ENCODE assay signal across 8 cellular contexts in the genomic region with DNA sequence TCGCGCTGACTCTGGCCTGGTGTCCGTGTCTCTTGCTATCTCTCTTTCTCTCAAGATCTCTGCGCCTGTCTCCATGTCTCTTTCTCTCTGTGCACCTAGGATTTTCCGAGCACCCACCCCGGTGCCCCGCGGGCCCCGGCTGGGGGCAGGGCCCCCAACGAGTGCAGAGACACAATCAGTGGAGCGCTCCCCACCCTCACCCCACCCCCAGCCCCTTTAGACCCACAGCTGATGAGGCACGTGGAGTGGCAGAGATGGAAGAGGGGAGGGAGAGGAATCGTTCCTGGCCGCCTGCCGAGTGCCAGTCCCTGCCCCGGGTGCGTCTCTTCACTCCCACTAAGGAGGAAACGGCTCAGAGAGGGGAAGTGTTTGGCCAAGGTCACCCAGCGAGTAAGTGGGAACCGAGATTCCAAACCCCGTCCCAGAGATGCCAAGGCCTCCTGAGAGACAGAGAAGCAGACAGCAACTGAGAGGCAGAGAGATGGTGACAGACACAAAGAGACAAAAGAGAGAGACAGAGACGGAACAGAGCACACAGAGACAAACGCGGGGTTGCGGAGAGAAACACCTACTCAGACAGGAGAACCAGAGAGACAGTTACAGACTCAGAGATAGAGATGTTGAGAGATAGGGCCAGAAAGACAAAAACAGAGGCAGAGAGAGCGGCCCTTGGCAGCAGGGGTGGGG. TPM values are rescaled to one million over a fixed set of nuclear protein-coding genes. Genes with fewer than 3 reads are reported as not detected.
DNase-seq lines count a peak whose midpoint lies in the region; ATAC-seq and TF ChIP-seq lines count a peak whose summit lies in the region.

No MANE protein-coding gene starts in this region.

- POLR2A ChIA-PET in WTC11 (lab: Charles Lee) = no interaction called here

- TF ChIP-seq CTCF in AG10803 (conservative IDR thresholded peaks at IDR 0.05; ENCODE audit: low read length) (no peak), WTC11 (IDR thresholded peaks at IDR 0.05) (no peak), endodermal cell (conservative IDR thresholded peaks at IDR 0.05) (no peak), thoracic aorta (IDR thresholded peaks at IDR 0.05) (no peak)

- DNase-seq in AG10803 (ENCODE audit: low read depth) (peak; percentile 61), MG63 (peak; percentile 79), WTC11 (ENCODE audit: low spot score) (no peak), endodermal cell (peak; percentile 80), thoracic aorta (ENCODE audit: low spot score) (no peak), NCI-H1930 (lab: John Stamatoyannopoulos, UW) (no peak)

- H3K4me1 Mint-ChIP-seq in WTC11 = peaks cover 12% of the 10 kb centered on the region
- H3K4me1 Mint-ChIP-seq in endodermal cell = peaks cover 6% of the 10 kb centered on the region

- H3K27ac Mint-ChIP-seq in WTC11 (no peak overlapping the region), endodermal cell (no peak overlapping the region)

- H3K4me1 ChIP-seq in endodermal cell (ENCODE audit: control insufficient read depth, insufficient read depth, low read length) = no peaks in the 10 kb centered on the region
- H3K4me1 ChIP-seq in mesodermal cell (ENCODE audit: control insufficient read depth, insufficient read depth, low read length, poor library complexity, severe bottlenecking) = peaks cover 7% of the 10 kb centered on the region
- H3K4me1 ChIP-seq in thoracic aorta (ENCODE audit: control insufficient read depth in 1 of 2, low read depth in 2 of 2) = peaks cover 51 to 73% of the 10 kb centered on the region in 2 donors

- no peaks in the 10 kb centered on the region for H3K27me3 ChIP-seq in MG63
- peaks cover 41% of the 10 kb centered on the region for H3K27me3 ChIP-seq in endodermal cell (ENCODE audit: control insufficient read depth, insufficient read depth, low read length, poor library complexity, severe bottlenecking)
- H3K27me3 ChIP-seq in thoracic aorta (replicated peaks; ENCODE audit: insufficient read depth) = no peaks in the 10 kb centered on the region

- H3K4me3 Mint-ChIP-seq in WTC11 (peak overlapping the region; percentile 86), endodermal cell (peak overlapping the region; percentile 59)

- peaks cover 78% of the 10 kb centered on the region for H3K27me3 Mint-ChIP-seq in WTC11 (ENCODE audit: low read depth)
- peaks cover 79% of the 10 kb centered on the region for H3K27me3 Mint-ChIP-seq in endodermal cell (ENCODE audit: insufficient read depth)

- H3K9me3 ChIP-seq in MG63 = no peaks in the 10 kb centered on the region
- H3K9me3 ChIP-seq in endodermal cell (ENCODE audit: control insufficient read depth, low read length) = no peaks in the 10 kb centered on the region
- H3K9me3 ChIP-seq in mesodermal cell (ENCODE audit: control insufficient read depth, low read length) = no peaks in the 10 kb centered on the region
- H3K9me3 ChIP-seq in thoracic aorta = no peaks in the 10 kb centered on the region

- H3K9ac ChIP-seq in endodermal cell (ENCODE audit: extremely low read depth, low read length, poor library complexity, severe bottlenecking) = no peak overlapping the region

- 1% methylated on average over 12 to 23 of the region's 26 CpGs for WGBS in endodermal cell (ENCODE audit: insufficient coverage in 1 of 2, insufficient read length in 1 of 2), 2 experiments
- 0 to 1% methylated on average over 15 to 17 of the region's 26 CpGs for WGBS in mesodermal cell (ENCODE audit: insufficient coverage in 2 of 2), 2 experiments

- H3K36me3 Mint-ChIP-seq in WTC11 (no peaks in the 10 kb centered on the region), endodermal cell (ENCODE audit: low read depth) (no peaks in the 10 kb centered on the region)

- ATAC-seq in GM19324 (IDR thresholded peaks at IDR 0.05; ENCODE audit: low FRiP score, unreplicated experiment) (peak; percentile 1), WTC11 (peak; percentile 19), thoracic aorta (ENCODE audit: insufficient number of reproducible peaks, low FRiP score, low read depth) (peak; percentile 4)

- H3K36me3 ChIP-seq in MG63 (peaks cover 35% of the 10 kb centered on the region), endodermal cell (ENCODE audit: control insufficient read depth, insufficient read depth, low read length) (no peaks in the 10 kb centered on the region), mesodermal cell (ENCODE audit: control insufficient read depth, insufficient read depth, low read length) (peaks cover 2% of the 10 kb centered on the region), thoracic aorta (peaks cover 3% of the 10 kb centered on the region)

- CTCF ChIA-PET in WTC11 (lab: Charles Lee) = interaction anchor here (1.0 kb wide), 1 partner anchor 98 kb away, joined by 5 read pairs; a partner anchor contains a TSS

- H3K9me3 Mint-ChIP-seq in WTC11 (no peaks in the 10 kb centered on the region), endodermal cell (no peaks in the 10 kb centered on the region)

- H3K4me3 ChIP-seq in AG10803 (ENCODE audit: low read length) (peak overlapping the region; percentile 64), MG63 (peak overlapping the region; percentile 46), endodermal cell (ENCODE audit: low read length) (peak overlapping the region; percentile 81), mesodermal cell (ENCODE audit: extremely low read depth, insufficient read depth, low read length, poor library complexity, severe bottlenecking) (peak overlapping the region; percentile 47), thoracic aorta (peak overlapping the region; percentile 91)

- H3K27ac ChIP-seq in endodermal cell (ENCODE audit: low read depth, low read length) (no peak overlapping the region), mesodermal cell (ENCODE audit: low read depth, low read length, severe bottlenecking) (no peak overlapping the region), thoracic aorta (peak overlapping the region; percentile 88 to 92)

TF ChIP-seq in WTC11, 78 proteins besides CTCF, POLR2A, EP300 and RAD21:
- TF ChIP-seq ELF4 (CRISPR knock-in tag; IDR thresholded peaks at IDR 0.05; ENCODE audit: low read depth) = no peak
- no peak for TF ChIP-seq ZNF671 (CRISPR knock-in tag; IDR thresholded peaks at IDR 0.05)
- TF ChIP-seq IRF2 (CRISPR knock-in tag; IDR thresholded peaks at IDR 0.05; ENCODE audit: borderline replicate concordance, low read depth) = no peak
- TF ChIP-seq CBFB (CRISPR knock-in tag; IDR thresholded peaks at IDR 0.05; ENCODE audit: low read depth) = no peak

RNA-seq across cellular contexts. Expression of a gene that starts 0.6 kb away (rescaled TPM):
- total RNA-seq in MG63 (2014; rRNA removed; shearing (Covaris generic); ENCODE audit: low replicate concordance) = 2.2 and 3.6 TPM in 2 replicates
- 4.6 to 7.8 TPM (median 5.6 TPM) in 3 replicates for total RNA-seq in WTC11 (2021)
- total RNA-seq in endodermal cell = 1 to 10 TPM; 1.8 to 6.2 TPM
- polyA plus RNA-seq in endodermal cell (2013, experiment 1 of 2) = 2.0 TPM
- 3.0 TPM for polyA plus RNA-seq in endodermal cell (2013, experiment 2 of 2)
- polyA plus RNA-seq in mesodermal cell (2013, experiment 1 of 2) = 11.8 TPM
- polyA plus RNA-seq in mesodermal cell (2013, experiment 2 of 2) = 10.7 TPM
- total RNA-seq in thoracic aorta = 10 to 100 TPM; 43.1 to 77.9 TPM

RNA-seq across cellular contexts. Expression of a gene that starts 29.8 kb away (rescaled TPM):
- not detected in 2 replicates for total RNA-seq in MG63 (2014; rRNA removed; shearing (Covaris generic); ENCODE audit: low replicate concordance)
- total RNA-seq in WTC11 (2021) = 20.5 to 29.5 TPM (median 27.8 TPM) in 3 replicates
- 10 to 100 TPM in 1 of 2 donors, 1 to 10 TPM in 1; 6.6 to 15.5 TPM for total RNA-seq in endodermal cell
- 1.9 TPM for polyA plus RNA-seq in endodermal cell (2013, experiment 1 of 2)
- polyA plus RNA-seq in endodermal cell (2013, experiment 2 of 2) = 0.83 TPM
- polyA plus RNA-seq in mesodermal cell (2013, experiment 1 of 2) = not detected
- not detected for polyA plus RNA-seq in mesodermal cell (2013, experiment 2 of 2)
- under 1 TPM in 1 of 2 donors, not detected in 1; 0.42 TPM for total RNA-seq in thoracic aorta

RNA-seq across cellular contexts. Expression of a gene that starts 48.9 kb away (rescaled TPM):
- 0.92 TPM in 1 of 2 replicates, not detected in the other for total RNA-seq in MG63 (2014; rRNA removed; shearing (Covaris generic); ENCODE audit: low replicate concordance)
- total RNA-seq in WTC11 (2021) (not detected in 3 replicates), endodermal cell (not detected), thoracic aorta (not detected)
- not detected for polyA plus RNA-seq in endodermal cell (2013, experiment 1 of 2)
- polyA plus RNA-seq in endodermal cell (2013, experiment 2 of 2) = not detected
- polyA plus RNA-seq in mesodermal cell (2013, experiment 1 of 2) = not detected
- not detected for polyA plus RNA-seq in mesodermal cell (2013, experiment 2 of 2)

Comparison
In these comparisons a context has a peak if more than half of its experiments do, and no peak if none do; other contexts are left out.
1. DNase-seq: peak in AG10803 (single experiment), MG63 (single experiment) and endodermal cell (single experiment); none in WTC11 (single experiment), thoracic aorta (single experiment) and NCI-H1930 (0 of 2).
2. H3K27ac ChIP-seq: peak in thoracic aorta (2 of 2); none in endodermal cell (single experiment) and mesodermal cell (single experiment).
3. Peak in every context shown above with its lines, with median percentiles within 50 percentile points of each other: H3K4me3 ChIP-seq and ATAC-seq.